ENCODE assay signal across 2 cellular contexts in the genomic region with DNA sequence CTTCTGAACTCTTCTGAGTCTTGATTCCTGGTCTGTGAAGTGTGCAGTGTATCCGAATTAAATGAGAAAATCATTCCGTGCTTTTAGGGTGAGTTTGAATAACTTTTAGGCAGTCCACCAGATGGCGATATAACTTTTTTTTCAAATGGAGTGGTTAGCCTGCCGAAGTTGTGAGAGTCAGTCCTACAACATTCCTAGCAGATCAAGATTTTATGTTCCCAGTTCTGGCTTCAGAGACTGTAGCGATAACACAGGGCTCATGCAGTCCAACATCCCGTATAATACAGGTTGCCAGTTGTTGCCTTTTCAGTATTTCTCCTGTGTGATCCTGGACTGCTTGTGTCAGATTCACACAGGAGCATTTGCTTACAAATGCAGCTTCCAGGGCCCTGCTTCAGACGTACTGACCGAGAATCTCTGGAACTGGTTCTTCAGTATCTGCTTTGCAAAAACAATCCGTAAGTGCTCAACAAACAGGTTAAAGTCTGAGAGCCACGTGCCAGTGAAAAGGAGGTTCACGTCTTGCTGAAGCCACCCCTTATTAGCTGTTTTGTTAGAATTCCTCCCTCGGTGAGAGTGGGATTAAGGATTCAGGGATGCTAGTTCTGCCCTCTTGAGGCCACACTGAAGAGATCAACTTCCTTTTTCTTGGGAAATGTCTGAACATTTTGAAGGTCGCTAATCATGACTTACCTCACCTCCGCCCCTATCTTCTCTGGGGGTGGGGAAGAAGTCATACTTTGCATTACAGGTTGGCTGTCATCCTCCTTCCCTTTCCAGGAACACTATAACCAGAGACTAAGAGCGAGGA.
A peak's percentile ranks its signal among the peaks of the same experiment; 100 is the strongest.
TF ChIP-seq lines count a peak whose summit lies in the region.

No MANE protein-coding gene starts in this region.

TF ChIP-seq in A549, 52 proteins besides CTCF, POLR2A, EP300 and RAD21:
- TF ChIP-seq FOSB (CRISPR knock-in tag; IDR thresholded peaks at IDR 0.05) = no peak
- peak; percentile 63; the same call in 2 of the 3 replicates for TF ChIP-seq SMC3 (IDR thresholded peaks at IDR 0.05)
- TF ChIP-seq HOXB5 (CRISPR knock-in tag; IDR thresholded peaks at IDR 0.05) = no peak

TF ChIP-seq in SK-N-SH, 30 proteins besides CTCF, POLR2A, EP300 and RAD21:
- TF ChIP-seq SMC3 (IDR thresholded peaks at IDR 0.05; ENCODE audit: low read depth, low read length) (peak; percentile 22), NFIC (IDR thresholded peaks at IDR 0.05; ENCODE audit: borderline replicate concordance) (no peak)
- TF ChIP-seq, protein P1, sequence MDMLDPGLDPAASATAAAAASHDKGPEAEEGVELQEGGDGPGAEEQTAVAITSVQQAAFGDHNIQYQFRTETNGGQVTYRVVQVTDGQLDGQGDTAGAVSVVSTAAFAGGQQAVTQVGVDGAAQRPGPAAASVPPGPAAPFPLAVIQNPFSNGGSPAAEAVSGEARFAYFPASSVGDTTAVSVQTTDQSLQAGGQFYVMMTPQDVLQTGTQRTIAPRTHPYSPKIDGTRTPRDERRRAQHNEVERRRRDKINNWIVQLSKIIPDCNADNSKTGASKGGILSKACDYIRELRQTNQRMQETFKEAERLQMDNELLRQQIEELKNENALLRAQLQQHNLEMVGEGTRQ (IDR thresholded peaks at IDR 0.05; ENCODE audit: borderline replicate concordance, low read depth, low read length) = no peak
